Comparison of ENCODE assay signal across 10 cellular contexts in the genomic region with DNA sequence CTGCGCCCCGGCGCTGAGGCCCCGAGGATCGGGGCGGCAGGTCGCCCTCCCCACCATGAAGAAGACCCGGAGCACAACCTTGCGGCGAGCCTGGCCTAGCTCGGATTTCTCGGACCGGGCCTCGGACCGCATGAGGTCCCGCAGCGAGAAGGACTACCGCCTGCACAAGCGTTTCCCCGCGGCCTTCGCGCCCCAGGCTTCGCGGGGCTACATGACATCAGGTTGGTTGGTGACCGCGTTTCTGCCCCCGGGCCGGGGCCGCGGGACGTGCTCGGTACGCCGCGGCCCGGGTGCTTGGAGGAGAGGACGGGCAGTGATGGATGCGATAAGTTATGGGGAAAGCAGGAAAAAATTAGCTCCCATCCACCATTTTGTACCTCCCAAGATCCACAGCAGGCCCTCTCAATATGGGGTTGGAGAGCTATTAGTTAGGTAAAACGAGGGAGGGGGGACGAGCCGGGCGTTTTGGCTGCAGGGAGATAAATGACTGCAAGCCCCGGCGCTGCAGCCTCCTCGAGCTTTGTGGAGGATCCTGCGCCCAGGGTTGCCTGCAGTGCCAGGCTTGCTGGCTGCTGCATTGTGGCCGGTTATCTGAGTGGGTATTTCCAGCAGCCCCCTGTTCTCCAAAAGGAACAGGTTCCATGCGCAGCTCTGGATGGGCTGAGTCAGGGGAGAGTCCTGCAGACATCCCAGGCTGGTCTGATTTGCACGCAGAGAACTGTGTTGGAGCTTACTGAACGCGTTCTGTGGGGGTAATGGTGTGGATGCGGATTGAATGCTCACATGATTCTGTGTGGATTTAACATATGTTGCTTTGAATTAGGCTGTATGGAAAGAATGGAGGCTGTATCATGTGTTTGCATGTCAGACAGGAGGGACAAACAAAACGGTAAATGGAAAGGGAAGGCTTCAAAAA. TPM values are rescaled to one million over a fixed set of nuclear protein-coding genes. Genes with fewer than 3 reads are reported as not detected.
DNase-seq lines count a peak whose midpoint lies in the region; ATAC-seq, FAIRE-seq and TF ChIP-seq lines count a peak whose summit lies in the region.
"Had no signal": no experiment of that assay in that cellular context is flagged by ENCODE, and none has a peak within 500 bp of the region (broad histone marks: within the 10 kb centered on the region; RNA-seq: fewer than 3 reads in every experiment).

No MANE protein-coding gene starts in this region.

- H3K36me3 Mint-ChIP-seq in stimulated activated effector memory CD8-positive, alpha-beta T cell treated with anti-CD3 and anti-CD28 coated beads, Interleukin-12 subunit alpha, Interleukin-12 subunit beta, amount 100 ng/mL, for 72 hours = no peaks in the 10 kb centered on the region

- ATAC-seq in left ventricle myocardium superior = peak; percentile 2
- ATAC-seq in pancreas = peak in 3 of 4 donors; percentile 5 to 16 (median 16)
- ATAC-seq in stimulated activated effector memory CD8-positive, alpha-beta T cell treated with anti-CD3 and anti-CD28 coated beads, Interleukin-12 subunit alpha, Interleukin-12 subunit beta, amount 100 ng/mL, for 72 hours = no peak

- peak overlapping the region; percentile 95 for H3K4me3 ChIP-seq in SK-N-MC
- peak overlapping the region; percentile 11 to 71 (median 60) for H3K4me3 ChIP-seq in pancreas

- no peak overlapping the region for H3K27ac Mint-ChIP-seq in stimulated activated effector memory CD8-positive, alpha-beta T cell treated with anti-CD3 and anti-CD28 coated beads, Interleukin-12 subunit alpha, Interleukin-12 subunit beta, amount 100 ng/mL, for 72 hours
- H3K27ac Mint-ChIP-seq: activated naive CD4-positive, alpha-beta T cell treated with anti-CD3 and anti-CD28 coated beads, Interleukin-2, amount 50 U/mL, for 72 hours had no signal

- intact Hi-C loops in left ventricle myocardium superior (cut with micrococcal nuclease) = loop anchor here (10.0 kb wide), 1 partner anchor 62 kb away; no protein-coding TSS in a partner anchor
- intact Hi-C loops in pancreas (cut with DNase I) = no loop called here

- FAIRE-seq in pancreas (lab: Jason Lieb, UNC) = no peak

- H3K4me1 Mint-ChIP-seq in stimulated activated effector memory CD8-positive, alpha-beta T cell treated with anti-CD3 and anti-CD28 coated beads, Interleukin-12 subunit alpha, Interleukin-12 subunit beta, amount 100 ng/mL, for 72 hours = peaks cover 10% of the 10 kb centered on the region

- no peak overlapping the region for H3K4me3 Mint-ChIP-seq in stimulated activated effector memory CD8-positive, alpha-beta T cell treated with anti-CD3 and anti-CD28 coated beads, Interleukin-12 subunit alpha, Interleukin-12 subunit beta, amount 100 ng/mL, for 72 hours

- WGBS in pancreas, 2 donors = 13 to 14% methylated on average over 54 of the region's 54 CpGs

- peak overlapping the region; percentile 63 for H3K9ac ChIP-seq in SK-N-MC (ENCODE audit: insufficient read length)

- DNase-seq in ELF-1 (ENCODE audit: low read depth, low spot score) (peak; percentile 77), SK-N-MC (ENCODE audit: low read depth, low spot score) (no peak), left ventricle myocardium superior (peak; percentile 43), pancreas (peak; percentile 6 to 71 (median 27)), NCI-H510A treated with DMSO at 0.1 percent for 48 hours (lab: John Stamatoyannopoulos, UW) (no peak), AG08396 (ENCODE audit: low spot score) (no peak), HT-29 (ENCODE audit: low spot score) (no peak)
- DNase-seq in stimulated activated effector memory CD8-positive, alpha-beta T cell treated with anti-CD3 and anti-CD28 coated beads, Interleukin-12 subunit alpha, Interleukin-12 subunit beta, amount 100 ng/mL, for 72 hours (ENCODE audit: low spot score in 2 of 2) = no peak

- no peaks in the 10 kb centered on the region for H3K9me3 ChIP-seq in SK-N-MC (ENCODE audit: low read depth, low read length)
- H3K9me3 ChIP-seq in pancreas = no peaks in the 10 kb centered on the region

- no peaks in the 10 kb centered on the region for H3K27me3 ChIP-seq in pancreas

- H3K27ac ChIP-seq in SK-N-MC = no peak overlapping the region
- H3K27ac ChIP-seq in pancreas = no peak overlapping the region

- no peaks in the 10 kb centered on the region for H3K9me3 Mint-ChIP-seq in stimulated activated effector memory CD8-positive, alpha-beta T cell treated with anti-CD3 and anti-CD28 coated beads, Interleukin-12 subunit alpha, Interleukin-12 subunit beta, amount 100 ng/mL, for 72 hours

- H3K36me3 ChIP-seq in SK-N-MC (ENCODE audit: insufficient read depth, low read length) (no peaks in the 10 kb centered on the region), pancreas (no peaks in the 10 kb centered on the region)

- TF ChIP-seq CTCF in pancreas (IDR thresholded peaks at IDR 0.05) = no peak

- H3K4me1 ChIP-seq in pancreas = peaks cover 0 to 5% (median 3%) of the 10 kb centered on the region in 3 donors

RNA-seq across cellular contexts. Expression of a gene that starts 1.9 kb away (rescaled TPM):
- total RNA-seq in left ventricle myocardium superior (10.6 TPM), pancreas (10 to 100 TPM in 2 of 6 donors, 1 to 10 TPM in 4; 6.1 to 11.9 (median 9.3) TPM)
- polyA plus RNA-seq in pancreas = 1 to 10 TPM; 3.5 to 4.2 TPM
- total RNA-seq in HT-29 (2014; rRNA removed; shearing (Covaris generic)) = not detected in 2 replicates
- total RNA-seq: activated naive CD4-positive, alpha-beta T cell treated with anti-CD3 and anti-CD28 coated beads, Interleukin-2, amount 50 U/mL, for 72 hours; RPMI7951 had no signal

Comparison
In these comparisons a context has a peak if more than half of its experiments do, and no peak if none do; other contexts are left out.
1. DNase-seq: peak in ELF-1 (single experiment), left ventricle myocardium superior (single experiment) and pancreas (6 of 6); none in SK-N-MC (single experiment), NCI-H510A treated with DMSO at 0.1 percent for 48 hours (single experiment), stimulated activated effector memory CD8-positive, alpha-beta T cell treated with anti-CD3 and anti-CD28 coated beads, Interleukin-12 subunit alpha, Interleukin-12 subunit beta, amount 100 ng/mL, for 72 hours (0 of 2), AG08396 (single experiment) and HT-29 (single experiment).